Comparison of ENCODE assay signal across 29 cellular contexts in the genomic region with DNA sequence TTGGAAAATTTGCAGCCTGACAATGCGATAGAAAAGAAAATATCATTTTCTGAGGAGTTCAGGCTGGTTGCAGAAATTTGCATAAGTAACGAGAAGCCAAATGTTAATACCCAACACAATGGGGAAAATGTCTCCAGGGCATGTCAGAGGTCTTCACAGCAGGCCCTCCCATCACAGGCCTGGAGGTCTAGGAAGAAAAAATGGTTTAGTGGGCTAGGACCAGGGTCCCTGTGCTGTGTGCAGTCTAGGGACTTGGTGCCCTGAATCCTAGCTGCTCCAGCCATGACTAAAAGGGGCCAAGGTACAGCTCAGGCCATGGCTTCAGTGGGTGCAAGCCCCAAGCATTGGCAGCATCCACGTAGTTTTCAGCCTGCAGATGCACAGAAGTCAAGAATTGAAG.
"Had no signal": no experiment of that assay in that cellular context is flagged by ENCODE, and none has a peak within 500 bp of the region (broad histone marks: within the 10 kb centered on the region; RNA-seq: fewer than 3 reads in every experiment).

No MANE protein-coding gene starts in this region.

- H3K36me3 Mint-ChIP-seq: stimulated activated effector memory CD8-positive, alpha-beta T cell treated with anti-CD3 and anti-CD28 coated beads, Interleukin-12 subunit alpha, Interleukin-12 subunit beta, amount 100 ng/mL, for 72 hours; type B pancreatic cell had no signal

- H3K4me1 Mint-ChIP-seq: stimulated activated memory B cell treated with anti-CD40 and anti-IgM and Interleukin-4, amounts not matched to agents 10 μg/mL and 1 μg/mL and 100 μg/mL, for 72 hours; stimulated activated naive B cell treated with anti-CD40 and anti-IgM and Interleukin-4, amounts not matched to agents 10 μg/mL and 1 μg/mL and 100 μg/mL, for 72 hours had no signal

- ATAC-seq: stimulated activated effector memory CD8-positive, alpha-beta T cell treated with anti-CD3 and anti-CD28 coated beads, Interleukin-12 subunit alpha, Interleukin-12 subunit beta, amount 100 ng/mL, for 72 hours; stimulated activated memory B cell treated with anti-CD40 and anti-IgM and Interleukin-4, amounts not matched to agents 10 μg/mL and 1 μg/mL and 100 μg/mL, for 72 hours; stimulated activated naive B cell treated with anti-CD40 and anti-IgM and Interleukin-4, amounts not matched to agents 10 μg/mL and 1 μg/mL and 100 μg/mL, for 72 hours; stimulated activated naive CD8-positive, alpha-beta T cell treated with anti-CD3 and anti-CD28 coated beads, Interleukin-15, amount 100 ng/mL, for 72 hours; stimulated activated naive CD8-positive, alpha-beta T cell treated with anti-CD3 and anti-CD28 coated beads, Interleukin-15, Interleukin-2, amounts not matched to agents 100 U/mL and 50 U/mL, for 24 hours; upper lobe of right lung had no signal

- H3K27me3 ChIP-seq: stomach, suprapubic skin, testis, thyroid gland, tibial artery, tibial nerve, transverse colon, upper lobe of left lung, upper lobe of right lung, uterus, vagina had no signal

- DNase-seq: stimulated activated CD4-positive, alpha-beta T cell treated with anti-CD3 and anti-CD28 coated beads, Interleukin-2, amount 100 ng/mL, for 48 hours; stimulated activated CD4-positive, alpha-beta T cell treated with anti-CD3 and anti-CD28 coated beads, Interleukin-4, amount 100 ng/mL, for 1 hour; stimulated activated CD4-positive, alpha-beta T cell treated with anti-CD3 and anti-CD28 coated beads, Interleukin-4, amount 100 ng/mL, for 24 hours; stimulated activated CD4-positive, alpha-beta T cell treated with anti-CD3 and anti-CD28 coated beads, Interleukin-4, amount 100 ng/mL, for 4 hours; stimulated activated CD8-positive, alpha-beta memory T cell treated with anti-CD3 and anti-CD28 coated beads, Interleukin-4, amount 100 ng/mL, for 48 hours; stimulated activated naive B cell treated with anti-CD40 and anti-IgM and Interleukin-4, amounts not matched to agents 10 μg/mL and 1 μg/mL and 100 μg/mL, for 72 hours; stimulated activated naive CD4-positive, alpha-beta T cell; stimulated activated naive CD4-positive, alpha-beta T cell treated with Interleukin-2 at 50 U/mL for 16 hours; stimulated activated naive CD8-positive, alpha-beta T cell treated with anti-CD3 and anti-CD28 coated beads, Interleukin-15, amount 100 ng/mL, for 72 hours; stimulated activated naive CD8-positive, alpha-beta T cell treated with anti-CD3 and anti-CD28 coated beads, Interleukin-15, Interleukin-2, amounts not matched to agents 100 U/mL and 50 U/mL, for 24 hours; stomach; substantia nigra; testis; thyroid gland; tibial artery; transverse colon; trophoblast cell; upper lobe of left lung; upper lobe of right lung; uterus had no signal

- H3K4me1 ChIP-seq: stomach, suprapubic skin, testis, tibial artery, tibial nerve, transverse colon, upper lobe of left lung, upper lobe of right lung, uterus, vagina had no signal

- H3K27me3 Mint-ChIP-seq: stimulated activated memory B cell treated with anti-CD40 and anti-IgM and Interleukin-4, amounts not matched to agents 10 μg/mL and 1 μg/mL and 100 μg/mL, for 72 hours; stimulated activated naive B cell treated with anti-CD40 and anti-IgM and Interleukin-4, amounts not matched to agents 10 μg/mL and 1 μg/mL and 100 μg/mL, for 72 hours; stimulated activated naive CD8-positive, alpha-beta T cell treated with anti-CD3 and anti-CD28 coated beads, Interleukin-15, amount 100 ng/mL, for 72 hours; stimulated activated naive CD8-positive, alpha-beta T cell treated with anti-CD3 and anti-CD28 coated beads, Interleukin-15, Interleukin-2, amounts not matched to agents 100 ng/mL and 50 ng/mL, for 24 hours; type B pancreatic cell had no signal

- H3K9me3 ChIP-seq: suprapubic skin, testis, thoracic aorta, thyroid gland, upper lobe of right lung, vagina had no signal

- H3K36me3 ChIP-seq: stomach, suprapubic skin, thoracic aorta, thyroid gland, transverse colon, upper lobe of left lung, upper lobe of right lung, uterus, vagina had no signal

- H3K27ac Mint-ChIP-seq: stimulated activated effector memory CD8-positive, alpha-beta T cell treated with anti-CD3 and anti-CD28 coated beads, Interleukin-12 subunit alpha, Interleukin-12 subunit beta, amount 100 ng/mL, for 72 hours; stimulated activated memory B cell treated with anti-CD40 and anti-IgM and Interleukin-4, amounts not matched to agents 10 μg/mL and 1 μg/mL and 100 μg/mL, for 72 hours; stimulated activated naive B cell treated with anti-CD40 and anti-IgM and Interleukin-4, amounts not matched to agents 10 μg/mL and 1 μg/mL and 100 μg/mL, for 72 hours; stimulated activated naive CD8-positive, alpha-beta T cell treated with anti-CD3 and anti-CD28 coated beads, Interleukin-15, amount 100 ng/mL, for 72 hours; stimulated activated naive CD8-positive, alpha-beta T cell treated with anti-CD3 and anti-CD28 coated beads, Interleukin-15, Interleukin-2, amounts not matched to agents 100 ng/mL and 50 ng/mL, for 24 hours; type B pancreatic cell had no signal

- H3K27ac ChIP-seq: stomach, suprapubic skin, testis, thoracic aorta, thyroid gland, tibial artery, tibial nerve, transverse colon, upper lobe of left lung, upper lobe of right lung, uterus, vagina had no signal

- H3K4me3 ChIP-seq: stomach, suprapubic skin, testis, thoracic aorta, thyroid gland, tibial artery, tibial nerve, transverse colon, upper lobe of left lung, upper lobe of right lung, uterus, vagina had no signal

- FAIRE-seq: urothelium cell line had no signal

- H3K4me3 Mint-ChIP-seq: stimulated activated effector memory CD8-positive, alpha-beta T cell treated with anti-CD3 and anti-CD28 coated beads, Interleukin-12 subunit alpha, Interleukin-12 subunit beta, amount 100 ng/mL, for 72 hours; stimulated activated memory B cell treated with anti-CD40 and anti-IgM and Interleukin-4, amounts not matched to agents 10 μg/mL and 1 μg/mL and 100 μg/mL, for 72 hours; stimulated activated naive B cell treated with anti-CD40 and anti-IgM and Interleukin-4, amounts not matched to agents 10 μg/mL and 1 μg/mL and 100 μg/mL, for 72 hours; stimulated activated naive CD8-positive, alpha-beta T cell treated with anti-CD3 and anti-CD28 coated beads, Interleukin-15, amount 100 ng/mL, for 72 hours; stimulated activated naive CD8-positive, alpha-beta T cell treated with anti-CD3 and anti-CD28 coated beads, Interleukin-15, Interleukin-2, amounts not matched to agents 100 ng/mL and 50 ng/mL, for 24 hours; type B pancreatic cell had no signal
